Comparison of ENCODE assay signal across 1 cellular context in the genomic region with DNA sequence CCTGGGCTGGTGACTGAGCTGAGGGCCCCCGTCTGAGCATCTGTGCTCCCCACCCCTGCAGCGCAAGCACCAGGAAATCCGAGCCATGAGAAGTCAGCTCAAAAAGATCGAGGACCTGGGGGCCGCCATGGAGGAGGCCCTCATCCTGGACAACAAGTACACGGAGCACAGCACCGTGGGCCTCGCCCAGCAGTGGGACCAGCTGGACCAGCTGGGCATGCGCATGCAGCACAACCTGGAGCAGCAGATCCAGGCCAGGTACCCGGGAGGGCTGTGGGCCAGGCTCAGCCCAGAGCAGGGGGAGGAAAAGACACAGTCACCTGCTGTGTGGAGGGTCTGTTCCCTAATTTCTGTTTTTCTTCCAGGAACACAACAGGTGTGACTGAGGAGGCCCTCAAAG.
A peak's percentile ranks its signal among the peaks of the same experiment; 100 is the strongest.
TF ChIP-seq lines count a peak whose summit lies in the region.

No MANE protein-coding gene starts in this region.

TF ChIP-seq in K562, 482 proteins besides CTCF, POLR2A, EP300 and RAD21 (continued from another document):
- peak; percentile 28; the same call in 1 of the 2 replicates for TF ChIP-seq RBFOX2 (IDR thresholded peaks at IDR 0.05; ENCODE audit: low read depth, low read length)
- TF ChIP-seq POLR2G (IDR thresholded peaks at IDR 0.05; ENCODE audit: low read depth, low read length): peak; percentile 61; the same call in 1 of the 2 replicates
- TF ChIP-seq ZNF830 (CRISPR knock-in tag; IDR thresholded peaks at IDR 0.05): no peak
